8 cellular contexts compared by ENCODE assay signal in genomic region chr12:55966408-55967281, GRCh38. TPM values are rescaled to one million over a fixed set of nuclear protein-coding genes. Genes with fewer than 3 reads are reported as not detected.
DNase-seq lines count a peak whose midpoint lies in the region; ATAC-seq and TF ChIP-seq lines count a peak whose summit lies in the region.

Gene CDK2 (plus strand): TSS chr12:55966830. CDS start chr12:55967009, 179 bp downstream.

- H3K27ac Mint-ChIP-seq in activated CD4-positive, alpha-beta T cell treated with anti-CD3 and anti-CD28 coated beads, Interleukin-2, amount 10 ng/mL, durations not matched to agents 24 days and 14 days = peak within 1 kb of the TSS; percentile 94

- H3K4me2 ChIP-seq in BLaER1 = peak within 1 kb of the TSS; percentile 98

- H3K4me3 Mint-ChIP-seq in activated CD4-positive, alpha-beta T cell treated with anti-CD3 and anti-CD28 coated beads, Interleukin-2, amount 10 ng/mL, durations not matched to agents 24 days and 14 days = peak within 1 kb of the TSS; percentile 99

- intact Hi-C loops in activated CD4-positive, alpha-beta T cell treated with anti-CD3 and anti-CD28 coated beads, Interleukin-2, amount 10 ng/mL, durations not matched to agents 24 days and 14 days (cut with micrococcal nuclease) = loop anchor here (1.0 kb wide), 2 partner anchors 8 to 39 kb away; partner anchors contain the start of genes PYM1 and RAB5B

- H3K4me3 ChIP-seq in BLaER1 (peak within 1 kb of the TSS; percentile 78), coronary artery (peak within 1 kb of the TSS; percentile 87)

- no peaks in the 10 kb centered on the region for H4K20me1 ChIP-seq in BLaER1

- DNase-seq in GM19238 (ENCODE audit: insufficient read length, low spot score) (peak; percentile 89), NCI-H526 (lab: John Stamatoyannopoulos, UW) (peak; percentile 52 to 92), coronary artery (ENCODE audit: low spot score) (peak; percentile 95), left lobe of liver (ENCODE audit: low spot score) (peak; percentile 95)
- peak; percentile 98 for DNase-seq in activated CD4-positive, alpha-beta T cell treated with anti-CD3 and anti-CD28 coated beads, Interleukin-2, amount 10 ng/mL, durations not matched to agents 24 days and 14 days
- peak; percentile 93 to 98 for DNase-seq in stimulated activated CD4-positive, alpha-beta T cell treated with anti-CD3 and anti-CD28 coated beads, Interleukin-2, amount 100 ng/mL, for 24 hours

- peak within 1 kb of the TSS; percentile 73 for H3K27ac ChIP-seq in BLaER1
- peak within 1 kb of the TSS; percentile 75 to 86 for H3K27ac ChIP-seq in coronary artery

- peaks cover 36% of the 10 kb centered on the region for H3K36me3 ChIP-seq in BLaER1

- ATAC-seq in HG03439 (IDR thresholded peaks at IDR 0.05; ENCODE audit: unreplicated experiment) (peak; percentile 93), left lobe of liver (peak; percentile 98)

- TF ChIP-seq CTCF in coronary artery (IDR thresholded peaks at IDR 0.05) = no peak

- no peaks in the 10 kb centered on the region for H3K9me3 Mint-ChIP-seq in activated CD4-positive, alpha-beta T cell treated with anti-CD3 and anti-CD28 coated beads, Interleukin-2, amount 10 ng/mL, durations not matched to agents 24 days and 14 days

- peaks cover 46% of the 10 kb centered on the region for H3K4me1 ChIP-seq in BLaER1

- no peaks in the 10 kb centered on the region for H3K9me3 ChIP-seq in BLaER1

- H3K36me3 Mint-ChIP-seq in activated CD4-positive, alpha-beta T cell treated with anti-CD3 and anti-CD28 coated beads, Interleukin-2, amount 10 ng/mL, durations not matched to agents 24 days and 14 days (ENCODE audit: low read depth) = peaks cover 23% of the 10 kb centered on the region

- peak within 1 kb of the TSS; percentile 90 for H3K9ac ChIP-seq in BLaER1

- peaks cover 33% of the 10 kb centered on the region for H3K4me1 Mint-ChIP-seq in activated CD4-positive, alpha-beta T cell treated with anti-CD3 and anti-CD28 coated beads, Interleukin-2, amount 10 ng/mL, durations not matched to agents 24 days and 14 days

- no peaks in the 10 kb centered on the region for H3K27me3 ChIP-seq in BLaER1

- H3K27me3 Mint-ChIP-seq in activated CD4-positive, alpha-beta T cell treated with anti-CD3 and anti-CD28 coated beads, Interleukin-2, amount 10 ng/mL, durations not matched to agents 24 days and 14 days = no peaks in the 10 kb centered on the region

RNA-seq across cellular contexts. Expression of gene CDK2, which starts in this region (rescaled TPM):
- total RNA-seq in activated CD4-positive, alpha-beta T cell treated with anti-CD3 and anti-CD28 coated beads, Interleukin-2, amount 10 ng/mL, durations not matched to agents 24 days and 14 days = 108 and 110 TPM in 2 replicates
- 11.0 TPM for total RNA-seq in left lobe of liver

Comparison
In these comparisons a context has a peak if more than half of its experiments do, and no peak if none do; other contexts are left out.
1. Peak in every context shown above with its lines: DNase-seq, ATAC-seq, H3K4me3 ChIP-seq and H3K27ac ChIP-seq.